Comparison of ENCODE assay signal across 1 cellular context in the genomic region with DNA sequence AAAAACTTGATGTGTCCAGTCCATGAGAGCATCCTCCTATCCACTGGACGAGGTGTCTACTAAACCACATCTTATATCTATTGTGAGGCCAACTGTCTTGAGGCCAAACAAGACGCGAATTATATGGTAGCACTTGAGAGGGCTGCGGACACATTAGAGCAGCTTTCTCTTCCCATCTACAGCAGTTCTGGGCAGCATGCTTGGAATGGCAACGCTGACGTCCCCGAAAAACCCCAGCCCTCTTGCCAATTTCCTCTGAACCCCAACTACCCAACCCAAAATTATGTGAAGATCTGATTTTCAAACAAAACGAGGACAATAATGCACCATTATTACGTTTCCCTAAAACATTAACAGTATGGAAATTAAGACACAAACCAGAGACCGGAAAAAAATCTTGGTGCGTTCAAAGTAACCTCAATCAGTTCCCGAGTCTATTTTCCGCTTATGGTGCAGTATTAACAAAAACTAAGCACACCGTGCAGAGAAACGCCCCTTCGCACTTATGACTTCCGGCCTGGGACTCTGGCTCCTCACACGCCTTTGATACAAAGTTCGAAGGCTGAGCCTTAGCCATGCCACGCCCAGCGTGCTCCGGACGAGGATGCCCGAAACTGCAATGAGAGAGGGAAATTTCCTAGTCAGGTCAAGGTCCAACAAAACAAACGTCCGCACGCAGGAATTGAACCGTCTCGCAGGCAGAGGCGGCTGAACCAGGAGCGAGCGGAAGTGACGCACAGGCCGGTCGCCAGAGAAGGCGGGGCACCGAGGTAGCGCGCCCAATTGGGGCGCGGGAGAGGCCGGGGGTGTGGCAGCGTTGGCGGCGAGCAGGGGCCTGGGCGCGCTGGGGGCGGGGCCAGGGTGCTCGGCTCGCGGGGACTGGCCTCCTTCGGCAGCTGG.
TF ChIP-seq lines count a peak whose summit lies in the region.

No MANE protein-coding gene starts in this region.

TF ChIP-seq in H1, 55 proteins besides CTCF, POLR2A, EP300 and RAD21:
- no peak for TF ChIP-seq CBX5 (IDR thresholded peaks at IDR 0.05; ENCODE audit: low read depth, low read length)
- TF ChIP-seq CEBPB (IDR thresholded peaks at IDR 0.05; ENCODE audit: low read depth, low read length) = 0 out of 2 replicates have a peak, but pooled peaks have one; percentile 16
- TF ChIP-seq GABPA (IDR thresholded peaks at IDR 0.05; ENCODE audit: borderline replicate concordance, insufficient read depth, low read length) = peak; percentile 81; the same call in 1 of the 2 replicates
- peak; percentile 2 for TF ChIP-seq KDM4A (IDR thresholded peaks at IDR 0.05; ENCODE audit: low read depth, low read length, severe bottlenecking)
- no peak for TF ChIP-seq RXRA (IDR thresholded peaks at IDR 0.05; ENCODE audit: insufficient read depth, low read depth, low read length)
- TF ChIP-seq RBBP5 (IDR thresholded peaks at IDR 0.05; ENCODE audit: borderline replicate concordance, low read depth, low read length) = no peak
- TF ChIP-seq, protein P1, sequence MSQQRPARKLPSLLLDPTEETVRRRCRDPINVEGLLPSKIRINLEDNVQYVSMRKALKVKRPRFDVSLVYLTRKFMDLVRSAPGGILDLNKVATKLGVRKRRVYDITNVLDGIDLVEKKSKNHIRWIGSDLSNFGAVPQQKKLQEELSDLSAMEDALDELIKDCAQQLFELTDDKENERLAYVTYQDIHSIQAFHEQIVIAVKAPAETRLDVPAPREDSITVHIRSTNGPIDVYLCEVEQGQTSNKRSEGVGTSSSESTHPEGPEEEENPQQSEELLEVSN (IDR thresholded peaks at IDR 0.05) = peak; percentile 64
- TF ChIP-seq NANOG (IDR thresholded peaks at IDR 0.05; ENCODE audit: insufficient read depth, low read depth, low read length, poor library complexity, severe bottlenecking) = no peak
- no peak; the same call in 1 of the 2 replicates for TF ChIP-seq CHD1 (IDR thresholded peaks at IDR 0.05; ENCODE audit: low read depth, low read length)
- peak; percentile 59; the same call in 1 of the 2 replicates for TF ChIP-seq EGR1 (IDR thresholded peaks at IDR 0.05; ENCODE audit: borderline replicate concordance, low read depth, low read length)
- peak; percentile 16; the same call in 1 of the 2 replicates for TF ChIP-seq SP4 (IDR thresholded peaks at IDR 0.05; ENCODE audit: low read length)
- TF ChIP-seq TBP (IDR thresholded peaks at IDR 0.05; ENCODE audit: low read depth, low read length) = peak; percentile 54; the same call in 1 of the 2 replicates
- TF ChIP-seq SIN3A (conservative IDR thresholded peaks at IDR 0.05 in 1 of 2, IDR thresholded peaks at IDR 0.05 in 1 of 2; ENCODE audit: low read depth in 1 of 2, low read length in 2 of 2) = peak in 1 of 2 experiments; percentile 55; a peak in 1 of 4 replicates
- peak; percentile 91 for TF ChIP-seq CREB1 (IDR thresholded peaks at IDR 0.05)
- TF ChIP-seq POLR2AphosphoS5 (IDR thresholded peaks at IDR 0.05; ENCODE audit: low read depth, low read length) = no peak
- TF ChIP-seq, protein P2, sequence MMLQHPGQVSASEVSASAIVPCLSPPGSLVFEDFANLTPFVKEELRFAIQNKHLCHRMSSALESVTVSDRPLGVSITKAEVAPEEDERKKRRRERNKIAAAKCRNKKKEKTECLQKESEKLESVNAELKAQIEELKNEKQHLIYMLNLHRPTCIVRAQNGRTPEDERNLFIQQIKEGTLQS (IDR thresholded peaks at IDR 0.05; ENCODE audit: insufficient read depth, low read depth, low read length) = no peak
- peak; percentile 25 for TF ChIP-seq SAP30 (IDR thresholded peaks at IDR 0.05; ENCODE audit: insufficient read depth, insufficient replicate concordance, low read length)
- 0 out of 2 replicates have a peak, but pooled peaks have one; percentile 44 for TF ChIP-seq SP1 (IDR thresholded peaks at IDR 0.05; ENCODE audit: low read depth, low read length)
